In genomic region chr17:49763735-49764558, GRCh38 we compare ENCODE assay signal across 1 cellular context.
TF ChIP-seq lines count a peak whose summit lies in the region.

FAM117A (minus strand) TSS chr17:49764131; CDS start chr17:49764087, 44 bp downstream.

TF ChIP-seq in HepG2, 621 proteins besides CTCF, POLR2A, EP300 and RAD21 (continued from another document and continues in another):
- TF ChIP-seq KIAA2018 (CRISPR knock-in tag; IDR thresholded peaks at IDR 0.05; ENCODE audit: borderline replicate concordance): no peak
- TF ChIP-seq IRF2 (CRISPR knock-in tag; IDR thresholded peaks at IDR 0.05): no peak
- TF ChIP-seq ZNF350 (CRISPR knock-in tag; IDR thresholded peaks at IDR 0.05; ENCODE audit: borderline replicate concordance, low read depth): no peak; the same call in 1 of the 2 replicates
- no peak for TF ChIP-seq ZNF431 (CRISPR knock-in tag; IDR thresholded peaks at IDR 0.05; ENCODE audit: borderline replicate concordance, low read depth)
- no peak for TF ChIP-seq ETV6 (CRISPR knock-in tag; conservative IDR thresholded peaks at IDR 0.05)
- TF ChIP-seq ZNF674 (CRISPR knock-in tag; IDR thresholded peaks at IDR 0.05; ENCODE audit: low read depth): no peak
- TF ChIP-seq HMGXB3 (CRISPR knock-in tag; IDR thresholded peaks at IDR 0.05; ENCODE audit: borderline replicate concordance): no peak
- no peak for TF ChIP-seq HOXD1 (CRISPR knock-in tag; IDR thresholded peaks at IDR 0.05)
- no peak for TF ChIP-seq ZNF816 (CRISPR knock-in tag; IDR thresholded peaks at IDR 0.05; ENCODE audit: borderline replicate concordance)
- no peak for TF ChIP-seq BRD4 (CRISPR knock-in tag; IDR thresholded peaks at IDR 0.05)
- no peak for TF ChIP-seq ZNF639 (CRISPR knock-in tag; conservative IDR thresholded peaks at IDR 0.05)
- no peak for TF ChIP-seq ZNF142 (CRISPR knock-in tag; IDR thresholded peaks at IDR 0.05)
- peak; percentile 97 for TF ChIP-seq CREB1 (IDR thresholded peaks at IDR 0.05)
- peak; percentile 93 for TF ChIP-seq CREB1 (CRISPR knock-in tag; IDR thresholded peaks at IDR 0.05)
- TF ChIP-seq MTA3 (CRISPR knock-in tag; IDR thresholded peaks at IDR 0.05): no peak
- TF ChIP-seq DDIT3 (CRISPR knock-in tag; IDR thresholded peaks at IDR 0.05): no peak
- TF ChIP-seq RFX5 (IDR thresholded peaks at IDR 0.05; ENCODE audit: low read depth, low read length): peak; percentile 88
- TF ChIP-seq KLF13 (CRISPR knock-in tag; IDR thresholded peaks at IDR 0.05): no peak
- no peak for TF ChIP-seq FOXK2 (IDR thresholded peaks at IDR 0.05)
- peak; percentile 27 for TF ChIP-seq ZNF547 (CRISPR knock-in tag; IDR thresholded peaks at IDR 0.05)
- TF ChIP-seq AGO1 (IDR thresholded peaks at IDR 0.05; ENCODE audit: low read depth, low read length, poor library complexity, severe bottlenecking): no peak
- TF ChIP-seq CHCHD3 (CRISPR knock-in tag; IDR thresholded peaks at IDR 0.05): no peak
- TF ChIP-seq ZBTB8A (CRISPR knock-in tag; IDR thresholded peaks at IDR 0.05; ENCODE audit: borderline replicate concordance, low read depth): no peak
- peak; percentile 99 for TF ChIP-seq RAD51 (IDR thresholded peaks at IDR 0.05; ENCODE audit: borderline replicate concordance)
- TF ChIP-seq ZNF670 (CRISPR knock-in tag; IDR thresholded peaks at IDR 0.05; ENCODE audit: borderline replicate concordance): no peak
- TF ChIP-seq MATR3 (CRISPR knock-in tag; IDR thresholded peaks at IDR 0.05): no peak
- TF ChIP-seq ATF2 (CRISPR knock-in tag; IDR thresholded peaks at IDR 0.05): no peak
- 0 out of 2 replicates have a peak, but pooled peaks have one; percentile 24 for TF ChIP-seq CBFB (CRISPR knock-in tag; IDR thresholded peaks at IDR 0.05)
- TF ChIP-seq ZNF597 (CRISPR knock-in tag; IDR thresholded peaks at IDR 0.05): no peak
- TF ChIP-seq ZSCAN5A (CRISPR knock-in tag; IDR thresholded peaks at IDR 0.05; ENCODE audit: borderline replicate concordance): no peak
- TF ChIP-seq PHF8 (CRISPR knock-in tag; IDR thresholded peaks at IDR 0.05): peak; percentile 42; the same call in 1 of the 2 replicates
